Comparison of ENCODE assay signal across 2 cellular contexts in genomic region chr15:23354448-23354847, GRCh38. TPM values are rescaled to one million over a fixed set of nuclear protein-coding genes. Genes with fewer than 3 reads are reported as not detected.
"Had no signal": no experiment of that assay in that cellular context is flagged by ENCODE, and none has a peak within 500 bp of the region (broad histone marks: within the 10 kb centered on the region; RNA-seq: fewer than 3 reads in every experiment).

A gene with protein sequence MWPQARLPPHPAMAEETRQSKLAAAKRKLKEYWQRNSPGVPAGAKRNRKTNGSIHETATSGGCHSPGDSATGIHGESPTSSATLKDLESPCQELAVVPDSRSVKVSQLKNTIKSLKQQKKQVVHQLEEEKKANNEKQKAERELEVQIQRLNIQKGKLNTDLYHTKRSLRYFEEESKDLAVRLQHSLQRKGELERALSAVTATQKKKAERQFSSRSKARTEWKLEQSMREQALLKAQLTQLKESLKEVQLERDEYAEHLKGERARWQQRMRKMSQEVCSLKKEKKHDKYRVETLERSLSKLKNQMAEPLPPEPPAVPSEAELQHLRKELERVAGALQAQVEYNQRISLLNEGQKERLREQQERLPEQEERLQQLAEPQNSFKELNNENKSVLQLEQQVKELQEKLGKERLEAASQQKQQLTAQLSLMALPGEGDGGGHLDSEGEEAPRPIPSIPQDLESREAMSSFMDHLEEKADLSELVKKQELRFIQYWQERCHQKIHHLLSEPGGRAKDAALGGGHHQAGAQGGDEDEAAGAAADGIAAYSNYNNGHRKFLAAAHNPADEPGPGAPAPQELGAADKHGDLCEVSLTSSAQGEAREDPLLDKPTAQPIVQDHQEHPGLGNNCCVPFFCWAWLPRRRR (plus strand): TSS chr15:23354748. CDS start chr15:23354810, 62 bp downstream.

RNA-seq across cellular contexts. Expression of the gene that starts here (rescaled TPM):
- total RNA-seq: G401, GM12878 had no signal
